ENCODE assay signal across 1 cellular context in genomic region chr9:136685792-136686533, GRCh38.
A peak's percentile ranks its signal among the peaks of the same experiment; 100 is the strongest.
TF ChIP-seq lines count a peak whose summit lies in the region.

No MANE protein-coding gene starts in this region.

TF ChIP-seq in HepG2, 621 proteins besides CTCF, POLR2A, EP300 and RAD21:
- no peak for TF ChIP-seq SAFB2 (CRISPR knock-in tag; IDR thresholded peaks at IDR 0.05; ENCODE audit: borderline replicate concordance, low read depth)
- 0 out of 2 replicates have a peak, but pooled peaks have one; percentile 10 for TF ChIP-seq EZH2 (conservative IDR thresholded peaks at IDR 0.05; ENCODE audit: low read depth, low read length)
- TF ChIP-seq ZNF883 (CRISPR knock-in tag; IDR thresholded peaks at IDR 0.05; ENCODE audit: not compliant biosample characterization): peak; percentile 33
- no peak for TF ChIP-seq NR2F6 (IDR thresholded peaks at IDR 0.05)
- TF ChIP-seq NR2F6 (CRISPR knock-in tag; IDR thresholded peaks at IDR 0.05): 0 out of 2 replicates have a peak, but pooled peaks have one; percentile 5
- TF ChIP-seq PCBP1 (IDR thresholded peaks at IDR 0.05; ENCODE audit: borderline replicate concordance, low read depth, low read length): 0 out of 2 replicates have a peak, but pooled peaks have one; percentile 21
- TF ChIP-seq MBNL3 (CRISPR knock-in tag; conservative IDR thresholded peaks at IDR 0.05): no peak
- TF ChIP-seq ZBTB33 (CRISPR knock-in tag; IDR thresholded peaks at IDR 0.05): no peak
- peak; percentile 75; the same call in 1 of the 2 replicates for TF ChIP-seq PATZ1 (CRISPR knock-in tag; IDR thresholded peaks at IDR 0.05)
- peak; percentile 17 for TF ChIP-seq HNRNPLL (IDR thresholded peaks at IDR 0.05; ENCODE audit: low read depth, low read length, poor library complexity, severe bottlenecking)
TF ChIP-seq in HepG2: peak in this region for 6.
